In the genomic region with DNA sequence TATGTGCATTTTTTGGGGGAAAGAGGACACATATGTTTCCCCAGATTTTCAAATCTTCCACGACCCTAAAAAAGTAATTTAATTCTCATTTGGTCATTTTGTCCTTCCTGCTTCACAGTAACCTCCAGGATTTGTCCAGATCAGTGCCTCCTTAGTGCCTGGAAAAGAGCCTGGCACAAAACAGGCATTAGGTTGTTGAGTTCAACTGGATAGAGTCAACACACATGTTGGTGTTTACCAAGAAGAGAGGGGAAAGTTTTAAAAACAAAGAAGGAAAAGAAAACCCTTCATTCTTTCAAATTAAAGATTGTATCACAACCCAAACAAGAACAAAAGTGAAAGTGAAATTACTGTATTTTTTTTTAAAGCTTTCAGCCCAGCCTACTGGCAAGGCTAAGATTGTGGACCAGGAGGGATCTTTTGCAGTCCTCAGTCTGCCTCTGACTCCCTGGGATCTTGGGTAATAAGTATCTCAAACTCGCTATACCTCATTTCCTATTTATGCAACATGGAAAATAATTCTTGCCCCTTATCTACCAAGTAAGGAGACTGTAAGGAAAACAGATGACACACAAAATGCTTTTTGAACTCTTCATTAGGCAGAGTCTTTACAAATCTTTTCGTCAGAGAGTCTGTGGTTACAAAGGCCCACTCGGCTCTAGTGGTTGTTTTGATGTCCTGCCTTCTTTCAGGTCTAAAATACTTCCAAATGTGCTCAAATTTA, we compare ENCODE assay signal across 8 cellular contexts. TPM values are rescaled to one million over a fixed set of nuclear protein-coding genes. Genes with fewer than 3 reads are reported as not detected.
A peak's percentile ranks its signal among the peaks of the same experiment; 100 is the strongest.
DNase-seq lines count a peak whose midpoint lies in the region; ATAC-seq, FAIRE-seq and TF ChIP-seq lines count a peak whose summit lies in the region.

No MANE protein-coding gene starts in this region.

- H3K9me1 ChIP-seq in keratinocyte (ENCODE audit: control insufficient read depth, extremely low read depth, insufficient read depth, low read length): no peaks in the 10 kb centered on the region

- H3K27ac ChIP-seq in keratinocyte (ENCODE audit: control insufficient read depth, insufficient read depth, low read length) (no peak overlapping the region), GM23338 (ENCODE audit: low read depth) (no peak overlapping the region)

- H3K36me3 ChIP-seq in keratinocyte (ENCODE audit: control insufficient read depth in 2 of 2, extremely low read depth in 1 of 2, insufficient read depth in 2 of 2, low read length in 2 of 2) (no peaks in the 10 kb centered on the region), GM23338 (ENCODE audit: insufficient read depth) (no peaks in the 10 kb centered on the region)

- H3K4me1 ChIP-seq in keratinocyte (ENCODE audit: control insufficient read depth, extremely low read depth, insufficient read depth, low read length) (peaks cover 4% of the 10 kb centered on the region), GM23338 (ENCODE audit: insufficient read depth) (peaks cover 3% of the 10 kb centered on the region; the same call in 1 of the 2 replicates)

- TF ChIP-seq CTCF in activated B cell treated with CpG ODN at 0.5 μM for 24 hours (IDR thresholded peaks at IDR 0.05) (no peak), keratinocyte (optimal IDR thresholded peaks at IDR 0.05 in 1 of 3, IDR thresholded peaks at IDR 0.05 in 1 of 3, conservative IDR thresholded peaks at IDR 0.05 in 1 of 3; ENCODE audit: extremely low read depth in 1 of 3, insufficient read depth in 2 of 3, low read length in 3 of 3) (no peak), GM23338 (conservative IDR thresholded peaks at IDR 0.05; ENCODE audit: low read depth in 2 of 2) (no peak)

- intact Hi-C loops in activated B cell treated with CpG ODN at 0.5 μM for 24 hours (cut with micrococcal nuclease): no loop called here

- dilution Hi-C loops in keratinocyte (cut with MboI; ENCODE audit: extremely low pct_ligation_motif_present, low sequenced_read_pairs): no loop called here

- no peak for DNase-seq in activated T-cell treated with anti-CD3 and anti-CD28 coated beads, Interleukin-2, amount 50 U/mL, for 24 hours
- DNase-seq in activated T-cell treated with anti-CD3 and anti-CD28 coated beads, Interleukin-2, amount 50 U/mL, for 48 hours: no peak
- no peak for DNase-seq in activated B cell treated with CpG ODN at 0.5 μM for 24 hours
- DNase-seq in keratinocyte (ENCODE audit: low read depth, low spot score): no peak
- no peak for DNase-seq in NCI-H146 (lab: John Stamatoyannopoulos, UW)
- no peak for DNase-seq in GM23338 (ENCODE audit: low spot score)

- no peak overlapping the region for H3K9ac ChIP-seq in keratinocyte (ENCODE audit: control insufficient read depth, extremely low read depth, insufficient read depth, low read length)

- no peak overlapping the region for H3K4me3 ChIP-seq in keratinocyte (ENCODE audit: control insufficient read depth in 2 of 3, extremely low read depth in 1 of 3, insufficient read depth in 2 of 3, low read depth in 1 of 3, low read length in 3 of 3)
- H3K4me3 ChIP-seq in GM23338: no peak overlapping the region

- H3K27ac Mint-ChIP-seq in activated T-cell treated with anti-CD3 and anti-CD28 coated beads, Interleukin-2, amount 50 U/mL, for 24 hours: peak overlapping the region; percentile 61
- H3K27ac Mint-ChIP-seq in activated B cell treated with CpG ODN at 0.5 μM for 24 hours (peak overlapping the region; percentile 57), GM23338 (no peak overlapping the region)

- no peak for FAIRE-seq in keratinocyte (lab: Jason Lieb, UNC)

- H3K9me3 ChIP-seq in keratinocyte (ENCODE audit: control insufficient read depth, low read depth, low read length): no peaks in the 10 kb centered on the region

- H3K27me3 ChIP-seq in keratinocyte (ENCODE audit: control insufficient read depth, extremely low read depth, insufficient read depth, low read length): no peaks in the 10 kb centered on the region
- H3K27me3 ChIP-seq in GM23338 (ENCODE audit: insufficient read depth): no peaks in the 10 kb centered on the region

- H2AFZ ChIP-seq in keratinocyte (ENCODE audit: control insufficient read depth, low read length): peak overlapping the region; percentile 31
- H2AFZ ChIP-seq in GM23338: no peak overlapping the region

- H3K27me3 Mint-ChIP-seq in activated T-cell treated with anti-CD3 and anti-CD28 coated beads, Interleukin-2, amount 50 U/mL, for 24 hours: no peaks in the 10 kb centered on the region
- no peaks in the 10 kb centered on the region for H3K27me3 Mint-ChIP-seq in activated B cell treated with CpG ODN at 0.5 μM for 24 hours
- peaks cover 3% of the 10 kb centered on the region for H3K27me3 Mint-ChIP-seq in GM23338 (ENCODE audit: insufficient read depth, low read depth, poor library complexity)

- H3K9me3 Mint-ChIP-seq in activated T-cell treated with anti-CD3 and anti-CD28 coated beads, Interleukin-2, amount 50 U/mL, for 24 hours: no peaks in the 10 kb centered on the region
- no peaks in the 10 kb centered on the region for H3K9me3 Mint-ChIP-seq in activated B cell treated with CpG ODN at 0.5 μM for 24 hours
- no peaks in the 10 kb centered on the region for H3K9me3 Mint-ChIP-seq in GM23338

- H3K36me3 Mint-ChIP-seq in activated T-cell treated with anti-CD3 and anti-CD28 coated beads, Interleukin-2, amount 50 U/mL, for 24 hours (ENCODE audit: low read depth): no peaks in the 10 kb centered on the region
- H3K36me3 Mint-ChIP-seq in activated B cell treated with CpG ODN at 0.5 μM for 24 hours (ENCODE audit: low read depth) (no peaks in the 10 kb centered on the region), GM23338 (ENCODE audit: low read depth) (peaks cover 7% of the 10 kb centered on the region; the same call in 2 of the 3 replicates)

- no peaks in the 10 kb centered on the region for H3F3A ChIP-seq in GM23338 (replicated peaks; ENCODE audit: low read depth)

- peaks cover 37% of the 10 kb centered on the region for H3K4me1 Mint-ChIP-seq in activated T-cell treated with anti-CD3 and anti-CD28 coated beads, Interleukin-2, amount 50 U/mL, for 24 hours (ENCODE audit: low read depth)
- H3K4me1 Mint-ChIP-seq in activated B cell treated with CpG ODN at 0.5 μM for 24 hours: peaks cover 22% of the 10 kb centered on the region
- peaks cover 22% of the 10 kb centered on the region for H3K4me1 Mint-ChIP-seq in GM23338

- POLR2A ChIA-PET in activated B cell treated with CpG ODN at 0.5 μM for 24 hours (lab: Charles Lee): interaction anchor here (0.6 kb wide), 1 partner anchor 130 kb away, joined by 5 read pairs; no protein-coding TSS in a partner anchor

- no peaks in the 10 kb centered on the region for H3K79me2 ChIP-seq in keratinocyte (ENCODE audit: control insufficient read depth, insufficient read depth, low read length)
- H3K79me2 ChIP-seq in GM23338 (replicated peaks; ENCODE audit: insufficient read depth): no peaks in the 10 kb centered on the region

- peak; percentile 69 for ATAC-seq in HG03354 (IDR thresholded peaks at IDR 0.05; ENCODE audit: poor library complexity, severe bottlenecking, unreplicated experiment)
- peak; percentile 40 for ATAC-seq in activated B cell treated with CpG ODN at 0.5 μM for 24 hours (ENCODE audit: low read depth)
- no peak for ATAC-seq in GM23338
- no peak for ATAC-seq in GM18511 (IDR thresholded peaks at IDR 0.05; ENCODE audit: unreplicated experiment)

- peak overlapping the region; percentile 41 for H3K4me3 Mint-ChIP-seq in activated T-cell treated with anti-CD3 and anti-CD28 coated beads, Interleukin-2, amount 50 U/mL, for 24 hours
- H3K4me3 Mint-ChIP-seq in activated B cell treated with CpG ODN at 0.5 μM for 24 hours: peak overlapping the region; percentile 58
- no peak overlapping the region for H3K4me3 Mint-ChIP-seq in GM23338

- CTCF ChIA-PET in activated B cell treated with CpG ODN at 0.5 μM for 24 hours (lab: Charles Lee): no interaction called here

- H3K4me2 ChIP-seq in keratinocyte (ENCODE audit: control insufficient read depth, extremely low read depth, insufficient read depth, low read depth, low read length): peak overlapping the region; percentile 22
- no peak overlapping the region for H3K4me2 ChIP-seq in GM23338

- H4K20me1 ChIP-seq in keratinocyte (ENCODE audit: control insufficient read depth, extremely low read depth, insufficient read depth, low read length) (no peaks in the 10 kb centered on the region), GM23338 (replicated peaks; ENCODE audit: insufficient read depth) (no peaks in the 10 kb centered on the region)

- H3K9me2 ChIP-seq in GM23338 (ENCODE audit: insufficient read depth): no peaks in the 10 kb centered on the region

RNA-seq across cellular contexts. Expression of gene ZNF281, which starts 57.8 kb away (rescaled TPM):
- total RNA-seq in activated B cell treated with CpG ODN at 0.5 μM for 24 hours: 28.2 and 31.2 TPM in 2 replicates
- 8.7 to 14.7 TPM (median 11.0 TPM) in 3 replicates for polyA plus RNA-seq in keratinocyte
- 10.1 TPM for polyA plus RNA-seq in keratinocyte (2011; ENCODE audit: low read depth)
- polyA plus RNA-seq in keratinocyte (2011; cell fraction: cytosol; rRNA removed): 4.7 and 9.6 TPM in 2 replicates
- polyA plus RNA-seq in keratinocyte (2011; cell fraction: nucleus; rRNA removed): 15.4 and 20.3 TPM in 2 replicates
- polyA plus RNA-seq in keratinocyte (2012; ENCODE audit: low replicate concordance): 10.0 and 15.0 TPM in 2 replicates
- 13.8 to 21.6 TPM (median 17.1 TPM) in 3 replicates for polyA minus RNA-seq in keratinocyte
- polyA minus RNA-seq in keratinocyte (2011; cell fraction: cytosol; rRNA and poly(A)+ RNA removed): 12.9 TPM
- 17.0 and 34.3 TPM in 2 replicates for polyA minus RNA-seq in keratinocyte (2011; cell fraction: nucleus; rRNA and poly(A)+ RNA removed)
- total RNA-seq in GM23338 (2014; rRNA removed; shearing (Covaris generic)): 79.3 and 81.2 TPM in 2 replicates
- polyA plus RNA-seq in GM23338 (2016; fragmentation: Nextera tagmentation; extraction: Ambion mirVana): 51.5 and 62.1 TPM in 2 replicates

Comparison
In these comparisons a context has a peak if more than half of its experiments do, and no peak if none do; other contexts are left out.
1. ATAC-seq: peak in HG03354 (single experiment) and activated B cell treated with CpG ODN at 0.5 μM for 24 hours (single experiment); none in GM23338 (single experiment) and GM18511 (single experiment).